8 cellular contexts compared by ENCODE assay signal in the genomic region with DNA sequence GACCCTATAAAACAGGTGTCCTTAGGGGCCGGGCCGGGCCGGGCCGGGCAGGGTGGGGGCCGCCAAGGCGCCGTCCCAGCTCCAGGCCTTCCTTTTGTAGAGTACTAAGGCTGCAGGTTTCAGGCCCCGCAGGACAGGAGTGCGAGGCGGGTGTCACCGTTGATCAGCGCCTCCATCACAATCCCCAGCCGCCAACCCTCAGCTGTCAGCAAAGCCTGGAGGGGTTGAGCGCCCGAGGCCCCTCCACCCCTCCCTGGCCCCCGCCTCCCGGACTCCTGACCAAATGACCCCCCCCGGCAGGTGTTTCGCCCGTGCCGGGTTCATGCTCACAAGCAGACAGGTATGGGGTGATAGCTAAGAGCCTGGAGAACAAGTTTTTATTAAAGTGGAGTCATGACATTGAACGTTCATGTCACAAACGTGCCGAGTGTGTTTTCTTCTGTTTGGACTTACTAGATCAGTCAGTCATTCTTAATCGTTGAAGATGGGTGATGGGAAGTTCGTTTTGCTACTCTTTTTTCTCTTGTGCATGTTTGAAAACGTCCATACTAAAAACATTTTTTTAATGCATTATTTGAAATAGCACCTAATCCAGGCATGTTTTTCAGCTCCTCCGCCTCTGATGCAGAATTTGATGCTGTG. TPM values are rescaled to one million over a fixed set of nuclear protein-coding genes. Genes with fewer than 3 reads are reported as not detected.
DNase-seq lines count a peak whose midpoint lies in the region; ATAC-seq, FAIRE-seq and TF ChIP-seq lines count a peak whose summit lies in the region.

No MANE protein-coding gene starts in this region.

- CTCF ChIA-PET in H1 (lab: Charles Lee; ENCODE audit: partially characterized antibody): interaction anchor here (1.1 to 2.0 kb wide), 3 partner anchors 10 to 173 kb away, joined by 3 to 6 read pairs (median 3); partner anchors contain the start of gene CCL17

- H3K4me3 ChIP-seq in H1 (ENCODE audit: extremely low read depth in 1 of 4, insufficient read depth in 2 of 4, low read depth in 3 of 4, low read length in 4 of 4): peak overlapping the region; percentile 40 to 78 (median 63)
- H3K4me3 ChIP-seq in mucosa of descending colon: peak overlapping the region; percentile 45
- H3K4me3 ChIP-seq in aorta (ENCODE audit: low read length in 2 of 2): peak overlapping the region; percentile 55 to 97

- no peaks in the 10 kb centered on the region for H3K79me2 ChIP-seq in H1 (ENCODE audit: control insufficient read depth in 1 of 2, insufficient read depth in 2 of 2, low read length in 2 of 2)

- H4K5ac ChIP-seq in H1 (ENCODE audit: insufficient read length, low read depth, low read length): no peak overlapping the region

- H4K91ac ChIP-seq in H1 (replicated peaks; ENCODE audit: insufficient read length, low read length): no peak overlapping the region

- H2AK5ac ChIP-seq in H1 (ENCODE audit: low read depth, low read length): no peak overlapping the region

- POLR2A ChIA-PET in H1 (lab: Charles Lee; ENCODE audit: partially characterized antibody): interaction anchor here (0.6 to 1.2 kb wide), 5 partner anchors 8 to 38 kb away, joined by 3 to 4 read pairs (median 4); partner anchors contain the start of gene PLLP

- no peak overlapping the region for H2BK20ac ChIP-seq in H1 (ENCODE audit: low read length)

- TF ChIP-seq RAD21 in H1 (IDR thresholded peaks at IDR 0.05 in 1 of 2, conservative IDR thresholded peaks at IDR 0.05 in 1 of 2; ENCODE audit: low read depth in 2 of 2, low read length in 2 of 2): no peak

- peaks cover 0 to 2% of the 10 kb centered on the region in 2 experiments for H4K20me1 ChIP-seq in H1 (replicated peaks in 1 of 2; ENCODE audit: control insufficient read depth in 1 of 2, insufficient read depth in 2 of 2, low read length in 2 of 2)

- no peaks in the 10 kb centered on the region; the same call in 1 of the 2 replicates for H3K79me1 ChIP-seq in H1 (ENCODE audit: low read depth, low read length)

- peak overlapping the region; percentile 55 to 67 for H3K4me2 ChIP-seq in H1 (ENCODE audit: insufficient read depth in 1 of 2, low read depth in 2 of 2, low read length in 2 of 2)

- TF ChIP-seq CTCF in H1 (IDR thresholded peaks at IDR 0.05; ENCODE audit: control extremely low read depth in 1 of 3, insufficient read depth in 1 of 3, low read depth in 1 of 3, low read length in 3 of 3) (no peak), mucosa of descending colon (IDR thresholded peaks at IDR 0.05) (no peak)

- H3K27ac ChIP-seq in H1 (ENCODE audit: low read depth, low read length): no peak overlapping the region
- peak overlapping the region; percentile 78 to 85 for H3K27ac ChIP-seq in aorta (ENCODE audit: low read depth in 1 of 2, low read length in 2 of 2)

- H3K36me3 ChIP-seq in H1 (ENCODE audit: control insufficient read depth in 2 of 4, insufficient read depth in 4 of 4, low read length in 3 of 4) (0 out of 8 replicates have a peak, but pooled peaks cover 0 to 3% (median 0%) of the 10 kb centered on the region in 4 experiments), mucosa of descending colon (ENCODE audit: low read depth) (peaks cover 3% of the 10 kb centered on the region), aorta (ENCODE audit: control insufficient read depth in 1 of 2, insufficient read depth in 2 of 2, low read length in 1 of 2) (peaks cover 6 to 11% of the 10 kb centered on the region in 2 donors)

- H3K27me3 ChIP-seq in H1 (replicated peaks in 1 of 4; ENCODE audit: control insufficient read depth in 3 of 4, extremely low read depth in 1 of 4, insufficient read depth in 3 of 4, low read length in 3 of 4): no peaks in the 10 kb centered on the region
- H3K27me3 ChIP-seq in aorta (ENCODE audit: control insufficient read depth in 1 of 2, insufficient read depth in 2 of 2, low read length in 1 of 2): no peaks in the 10 kb centered on the region

- H3K9me3 ChIP-seq in H1 (ENCODE audit: insufficient read depth in 2 of 2, low read depth in 1 of 2, low read length in 1 of 2) (no peaks in the 10 kb centered on the region), mucosa of descending colon (no peaks in the 10 kb centered on the region), aorta (ENCODE audit: control insufficient read depth, low read length) (no peaks in the 10 kb centered on the region)

- peak overlapping the region; percentile 87 for H4K8ac ChIP-seq in H1 (ENCODE audit: extremely low read depth, insufficient read depth, low read length)

- H3K14ac ChIP-seq in H1 (ENCODE audit: insufficient read length): no peak overlapping the region

- H3K4ac ChIP-seq in H1 (replicated peaks; ENCODE audit: insufficient read length, low read depth, low read length): no peak overlapping the region

- 23% methylated on average over 13 of the region's 28 CpGs; no CpG with 5 or more reads in 1 of the 2 experiments for WGBS in H1 (ENCODE audit: extremely low coverage in 1 of 2, insufficient coverage in 1 of 2, insufficient read length in 1 of 2, insufficient replicate concordance in 2 of 2, low coverage in 1 of 2, low lambda C conversion rate in 2 of 2, missing lambda C conversion rate in 1 of 2), 2 experiments
- WGBS in aorta, 2 donors: 2% methylated on average over 28 of the region's 28 CpGs

- intact Hi-C loops in mucosa of descending colon (cut with DNase I, micrococcal nuclease): no loop called here
- intact Hi-C loops in aorta (cut with DNase I): loop anchor here (1.0 to 2.0 kb wide), 2 partner anchors 53 to 55 kb away; no protein-coding TSS in a partner anchor

- H3K56ac ChIP-seq in H1 (replicated peaks; ENCODE audit: insufficient read length, low read depth, low read length): no peak overlapping the region

- FAIRE-seq in H1 (lab: Jason Lieb, UNC): no peak

- TF ChIP-seq POLR2A in H1 (IDR thresholded peaks at IDR 0.05; ENCODE audit: control extremely low read depth in 1 of 2, low read depth in 2 of 2, low read length in 2 of 2): no peak

- peak; percentile 40 to 47 for DNase-seq in NCI-H524 (lab: John Stamatoyannopoulos, UW)
- DNase-seq in NCI-H524 treated with DMSO at 0.1 percent for 48 hours (lab: John Stamatoyannopoulos, UW): no peak
- DNase-seq in RPMI8226: peak; percentile 57
- no peak for DNase-seq in H1 (ENCODE audit: low read depth in 1 of 2, low spot score in 2 of 2)
- peak in 2 of 3 donors; percentile 55 to 71 for DNase-seq in mucosa of descending colon
- DNase-seq in aorta: peak in 1 of 2 donors; percentile 60
- DNase-seq in HCEC 1CT: no peak

- peaks cover 3% of the 10 kb centered on the region for H3K23me2 ChIP-seq in H1 (ENCODE audit: low read depth, low read length)

- H3K4me1 ChIP-seq in H1 (replicated peaks in 1 of 4; ENCODE audit: control insufficient read depth in 3 of 4, insufficient read depth in 4 of 4, low read length in 3 of 4) (no peaks in the 10 kb centered on the region; a peak in 1 of 7 replicates), mucosa of descending colon (ENCODE audit: low read depth) (peaks cover 16% of the 10 kb centered on the region), aorta (ENCODE audit: control insufficient read depth in 1 of 2, insufficient read depth in 2 of 2, low read length in 2 of 2) (no peaks in the 10 kb centered on the region)

- TF ChIP-seq EP300 in H1 (IDR thresholded peaks at IDR 0.05; ENCODE audit: borderline replicate concordance in 1 of 2, low read depth in 2 of 2, low read length in 2 of 2): no peak

- no peak overlapping the region for H2AFZ ChIP-seq in H1 (ENCODE audit: low read length)

- no peak overlapping the region for H2BK5ac ChIP-seq in H1 (ENCODE audit: low read depth, low read length)

- H3K18ac ChIP-seq in H1 (ENCODE audit: extremely low read depth, low read length): no peak overlapping the region

- ATAC-seq in HG02840 (IDR thresholded peaks at IDR 0.05; ENCODE audit: low FRiP score, unreplicated experiment): peak; percentile 23
- ATAC-seq in mucosa of descending colon: peak; percentile 52
- ATAC-seq in aorta (ENCODE audit: low FRiP score): peak; percentile 63

- H2BK120ac ChIP-seq in H1 (replicated peaks; ENCODE audit: low read depth, low read length): no peak overlapping the region

- peak overlapping the region in 3 of 4 experiments; percentile 42 to 74 (median 45); a peak in 3 of 7 replicates for H3K9ac ChIP-seq in H1 (replicated peaks in 1 of 4; ENCODE audit: extremely low read depth in 1 of 4, low read depth in 3 of 4, low read length in 3 of 4)

- no peak overlapping the region for H2BK15ac ChIP-seq in H1 (ENCODE audit: low read length)

- H2BK12ac ChIP-seq in H1 (ENCODE audit: low read depth, low read length): no peak overlapping the region

- H3K23ac ChIP-seq in H1 (ENCODE audit: insufficient read length): no peak overlapping the region

RNA-seq across cellular contexts. Expression of gene ARL2BP, which starts 0.5 kb away (rescaled TPM):
- total RNA-seq in H1 (2021; fragmentation: NEBNext Ultra II Directional; extraction: Animal tissue kit (Norgen Biotek cat#: 25700)): 13.6 and 13.7 TPM in 2 replicates
- polyA plus RNA-seq in H1 (2011; rRNA removed) (13.3 and 18.3 TPM in 2 replicates), aorta (10 to 100 TPM; 42.1 to 65.4 TPM)
- polyA plus RNA-seq in H1 (2011; cell fraction: cytosol; rRNA removed): 12.6 TPM
- 5.5 TPM for polyA plus RNA-seq in H1 (2011; cell fraction: nucleus; rRNA removed)
- polyA plus RNA-seq in H1 (2012, experiment 1 of 2): 8.6 to 11.7 TPM (median 10.3 TPM) in 4 replicates
- polyA plus RNA-seq in H1 (2012, experiment 2 of 2): 3.9 TPM
- 11.1 TPM for polyA plus RNA-seq in H1 (2013, experiment 1 of 2)
- 11.9 TPM for polyA plus RNA-seq in H1 (2013, experiment 2 of 2)
- polyA minus RNA-seq in H1 (2011; rRNA and poly(A)+ RNA removed): 9.9 TPM in 2 replicates
- 10.2 TPM for polyA minus RNA-seq in H1 (2011; cell fraction: cytosol; rRNA and poly(A)+ RNA removed)
- polyA minus RNA-seq in H1 (2011; cell fraction: nucleus; rRNA and poly(A)+ RNA removed): 6.4 TPM
- total RNA-seq in mucosa of descending colon (10 to 100 TPM; 29.2 to 39.7 (median 35.4) TPM), aorta (10 to 100 TPM; 39.1 to 47.5 TPM)

RNA-seq across cellular contexts. Expression of gene PLLP, which starts 38.9 kb away (rescaled TPM):
- 2.3 and 2.9 TPM in 2 replicates for total RNA-seq in H1 (2021; fragmentation: NEBNext Ultra II Directional; extraction: Animal tissue kit (Norgen Biotek cat#: 25700))
- polyA plus RNA-seq in H1 (2011; rRNA removed): 9.7 and 10.6 TPM in 2 replicates
- polyA plus RNA-seq in H1 (2011; cell fraction: cytosol; rRNA removed): 6.6 TPM
- 4.5 TPM for polyA plus RNA-seq in H1 (2011; cell fraction: nucleus; rRNA removed)
- 2.7 to 4.6 TPM (median 3.7 TPM) in 4 replicates for polyA plus RNA-seq in H1 (2012, experiment 1 of 2)
- polyA plus RNA-seq in H1 (2012, experiment 2 of 2): 5.6 TPM
- 4.5 TPM for polyA plus RNA-seq in H1 (2013, experiment 1 of 2)
- polyA plus RNA-seq in H1 (2013, experiment 2 of 2): 5.9 TPM
- polyA minus RNA-seq in H1 (2011; rRNA and poly(A)+ RNA removed): 3.9 and 4.3 TPM in 2 replicates
- 4.3 TPM for polyA minus RNA-seq in H1 (2011; cell fraction: cytosol; rRNA and poly(A)+ RNA removed)
- polyA minus RNA-seq in H1 (2011; cell fraction: nucleus; rRNA and poly(A)+ RNA removed): 2.7 TPM
- 1 to 10 TPM; 2.8 to 8.6 (median 4.3) TPM for total RNA-seq in mucosa of descending colon
- total RNA-seq in aorta: 1 to 10 TPM; 2.2 to 2.6 TPM
- polyA plus RNA-seq in aorta: 1 to 10 TPM; 3.0 to 7.6 TPM

RNA-seq across cellular contexts. Expression of gene RSPRY1, which starts 59.5 kb away (rescaled TPM):
- 32.5 and 34.2 TPM in 2 replicates for total RNA-seq in H1 (2021; fragmentation: NEBNext Ultra II Directional; extraction: Animal tissue kit (Norgen Biotek cat#: 25700))
- polyA plus RNA-seq in H1 (2011; rRNA removed): 9.1 and 11.5 TPM in 2 replicates
- 12.8 TPM for polyA plus RNA-seq in H1 (2011; cell fraction: cytosol; rRNA removed)
- polyA plus RNA-seq in H1 (2011; cell fraction: nucleus; rRNA removed): 13.4 TPM
- polyA plus RNA-seq in H1 (2012, experiment 1 of 2): 14.1 to 20.5 TPM (median 19.2 TPM) in 4 replicates
- 1.5 TPM for polyA plus RNA-seq in H1 (2012, experiment 2 of 2)
- 40.3 TPM for polyA plus RNA-seq in H1 (2013, experiment 1 of 2)
- 43.4 TPM for polyA plus RNA-seq in H1 (2013, experiment 2 of 2)
- 95.2 and 95.6 TPM in 2 replicates for polyA minus RNA-seq in H1 (2011; rRNA and poly(A)+ RNA removed)
- 33.5 TPM for polyA minus RNA-seq in H1 (2011; cell fraction: cytosol; rRNA and poly(A)+ RNA removed)
- 45.2 TPM for polyA minus RNA-seq in H1 (2011; cell fraction: nucleus; rRNA and poly(A)+ RNA removed)
- 10 to 100 TPM; 40.6 to 44.1 (median 42.0) TPM for total RNA-seq in mucosa of descending colon
- total RNA-seq in aorta: 10 to 100 TPM; 30.9 to 32.5 TPM
- polyA plus RNA-seq in aorta: 10 to 100 TPM; 10.4 to 12.7 TPM

RNA-seq across cellular contexts. Expression of gene PSME3IP1, which starts 59.8 kb away (rescaled TPM):
- total RNA-seq in H1 (2021; fragmentation: NEBNext Ultra II Directional; extraction: Animal tissue kit (Norgen Biotek cat#: 25700)): 93.1 and 95.1 TPM in 2 replicates
- polyA plus RNA-seq in H1 (2011; rRNA removed) (98.3 and 117 TPM in 2 replicates), aorta (10 to 100 TPM; 34.9 to 90.8 TPM)
- 123 TPM for polyA plus RNA-seq in H1 (2011; cell fraction: cytosol; rRNA removed)
- polyA plus RNA-seq in H1 (2011; cell fraction: nucleus; rRNA removed): 179 TPM
- 86.9 to 108 TPM (median 91.2 TPM) in 4 replicates for polyA plus RNA-seq in H1 (2012, experiment 1 of 2)
- 31.9 TPM for polyA plus RNA-seq in H1 (2012, experiment 2 of 2)
- 102 TPM for polyA plus RNA-seq in H1 (2013, experiment 1 of 2)
- 97.3 TPM for polyA plus RNA-seq in H1 (2013, experiment 2 of 2)
- polyA minus RNA-seq in H1 (2011; rRNA and poly(A)+ RNA removed): 74.9 and 95.6 TPM in 2 replicates
- 52.8 TPM for polyA minus RNA-seq in H1 (2011; cell fraction: cytosol; rRNA and poly(A)+ RNA removed)
- polyA minus RNA-seq in H1 (2011; cell fraction: nucleus; rRNA and poly(A)+ RNA removed): 49.9 TPM
- total RNA-seq in mucosa of descending colon (100 to 1,000 TPM in 2 of 3 donors, 10 to 100 TPM in 1; 97.9 to 138 (median 114) TPM), aorta (10 to 100 TPM; 59.8 to 85.7 TPM)

Comparison
In these comparisons a context has a peak if more than half of its experiments do, and no peak if none do; other contexts are left out.
1. DNase-seq: peak in NCI-H524 (2 of 2), RPMI8226 (single experiment) and mucosa of descending colon (2 of 3); none in NCI-H524 treated with DMSO at 0.1 percent for 48 hours (single experiment), H1 (0 of 2) and HCEC 1CT (single experiment).
2. intact Hi-C loops: an anchor here in aorta (1.0 to 2.0 kb wide); none called in mucosa of descending colon.
3. Peak in every context shown above with its lines, with median percentiles within 50 percentile points of each other: ATAC-seq and H3K4me3 ChIP-seq.